19 cellular contexts compared by ENCODE assay signal in genomic region chr3:175176556-175176955, GRCh38.
A peak's percentile ranks its signal among the peaks of the same experiment; 100 is the strongest.
DNase-seq lines count a peak whose midpoint lies in the region; ATAC-seq, FAIRE-seq and TF ChIP-seq lines count a peak whose summit lies in the region.
"Had no signal": no experiment of that assay in that cellular context is flagged by ENCODE, and none has a peak within 500 bp of the region (broad histone marks: within the 10 kb centered on the region; RNA-seq: fewer than 3 reads in every experiment).

No MANE protein-coding gene starts in this region.

- H3K4me3 ChIP-seq in IMR-90 (ENCODE audit: insufficient read depth, low read depth, low read length) (no peak overlapping the region), H1 (ENCODE audit: extremely low read depth in 1 of 4, insufficient read depth in 2 of 4, low read depth in 3 of 4, low read length in 4 of 4) (no peak overlapping the region), neuronal stem cell (ENCODE audit: low read length in 2 of 2) (no peak overlapping the region)
- H3K4me3 ChIP-seq: BLaER1, HAP-1 had no signal

- H2AK5ac ChIP-seq in IMR-90 (ENCODE audit: low read depth, low read length), result no peak overlapping the region
- no peak overlapping the region for H2AK5ac ChIP-seq in H1 (ENCODE audit: low read depth, low read length)
- no peak overlapping the region for H2AK5ac ChIP-seq in neuronal stem cell (ENCODE audit: low read depth, low read length)

- no peak overlapping the region for H3K18ac ChIP-seq in IMR-90 (ENCODE audit: low read depth, low read length)
- no peak overlapping the region for H3K18ac ChIP-seq in H1 (ENCODE audit: extremely low read depth, low read length)
- H3K18ac ChIP-seq in neuronal stem cell (ENCODE audit: low read length), result no peak overlapping the region

- H2BK15ac ChIP-seq in IMR-90 (ENCODE audit: low read depth, low read length) (no peak overlapping the region), H1 (ENCODE audit: low read length) (no peak overlapping the region), neuronal stem cell (ENCODE audit: low read length) (no peak overlapping the region)

- no CpG with 5 or more reads among the region's 3 CpGs for WGBS in IMR-90 (ENCODE audit: extremely low coverage in 2 of 2, insufficient read length in 1 of 2), 2 experiments
- WGBS in H1 (ENCODE audit: extremely low coverage in 1 of 2, insufficient coverage in 1 of 2, insufficient read length in 1 of 2, insufficient replicate concordance in 2 of 2, low coverage in 1 of 2, low lambda C conversion rate in 2 of 2, missing lambda C conversion rate in 1 of 2), 2 experiments, result 84% methylated on average over 3 of the region's 3 CpGs; no CpG with 5 or more reads in 1 of the 2 experiments
- WGBS in neuronal stem cell (ENCODE audit: extremely low coverage in 2 of 2, insufficient read length in 2 of 2, insufficient replicate concordance in 1 of 2), 2 donors, result no CpG with 5 or more reads among the region's 3 CpGs

- H3K27me3 ChIP-seq in IMR-90 (ENCODE audit: control insufficient read depth, insufficient read depth, low read length) (no peaks in the 10 kb centered on the region), H1 (replicated peaks in 1 of 4; ENCODE audit: control insufficient read depth in 3 of 4, extremely low read depth in 1 of 4, insufficient read depth in 3 of 4, low read length in 3 of 4) (no peaks in the 10 kb centered on the region), neuronal stem cell (ENCODE audit: control insufficient read depth in 3 of 3, insufficient read depth in 3 of 3, low read depth in 1 of 3, low read length in 3 of 3) (no peaks in the 10 kb centered on the region)
- H3K27me3 ChIP-seq: BLaER1 had no signal

- H3K4ac ChIP-seq in IMR-90 (ENCODE audit: low read depth, low read length) (no peak overlapping the region), H1 (replicated peaks; ENCODE audit: insufficient read length, low read depth, low read length) (no peak overlapping the region), neuronal stem cell (ENCODE audit: low read length) (no peak overlapping the region)

- in situ Hi-C loops in IMR-90 (cut with MboI; ENCODE audit: low sequenced_read_pairs), result no loop called here

- H2BK12ac ChIP-seq in H1 (ENCODE audit: low read depth, low read length) (no peak overlapping the region), neuronal stem cell (ENCODE audit: low read length) (no peak overlapping the region)

- no peak overlapping the region for H3K23ac ChIP-seq in IMR-90 (ENCODE audit: low read depth, low read length)
- H3K23ac ChIP-seq in H1 (ENCODE audit: insufficient read length), result no peak overlapping the region
- H3K23ac ChIP-seq in neuronal stem cell (ENCODE audit: low read depth, low read length, poor library complexity), result no peak overlapping the region

- H3K79me1 ChIP-seq in IMR-90 (ENCODE audit: low read depth in 1 of 2, low read length in 2 of 2) (no peaks in the 10 kb centered on the region), H1 (ENCODE audit: low read depth, low read length) (no peaks in the 10 kb centered on the region), neuronal stem cell (ENCODE audit: low read depth, low read length) (no peaks in the 10 kb centered on the region)

- H3K9me3 ChIP-seq in IMR-90 (ENCODE audit: control insufficient read depth, insufficient read depth, low read length) (no peaks in the 10 kb centered on the region), H1 (ENCODE audit: insufficient read depth in 2 of 2, low read depth in 1 of 2, low read length in 1 of 2) (no peaks in the 10 kb centered on the region), neuronal stem cell (replicated peaks in 1 of 2; ENCODE audit: control insufficient read depth in 2 of 2, insufficient read depth in 1 of 2, low read depth in 1 of 2, low read length in 2 of 2) (no peaks in the 10 kb centered on the region)
- H3K9me3 ChIP-seq: BLaER1, Caco-2, HAP-1 had no signal

- H4K20me1 ChIP-seq in IMR-90 (ENCODE audit: insufficient read depth, low read length) (no peaks in the 10 kb centered on the region), H1 (replicated peaks in 1 of 2; ENCODE audit: control insufficient read depth in 1 of 2, insufficient read depth in 2 of 2, low read length in 2 of 2) (no peaks in the 10 kb centered on the region)
- H4K20me1 ChIP-seq: BLaER1 had no signal

- H2AFZ ChIP-seq in IMR-90 (replicated peaks; ENCODE audit: low read length, poor library complexity) (peak overlapping the region; percentile 37), H1 (ENCODE audit: low read length) (0 out of 2 replicates have a peak overlapping the region, but pooled peaks have one; percentile 0), neuronal stem cell (ENCODE audit: low read length) (peak overlapping the region; percentile 59)

- dilution Hi-C loops in IMR-90 (cut with HindIII; ENCODE audit: low sequenced_read_pairs, unreplicated experiment), result no loop called here

- H3K56ac ChIP-seq in IMR-90 (ENCODE audit: extremely low read depth, insufficient read depth, low read length) (no peak overlapping the region), H1 (replicated peaks; ENCODE audit: insufficient read length, low read depth, low read length) (no peak overlapping the region)

- POLR2A ChIA-PET in IMR-90 (lab: Charles Lee; ENCODE audit: unreplicated experiment) (no interaction called here), H1 (lab: Charles Lee; ENCODE audit: partially characterized antibody) (no interaction called here)

- FAIRE-seq in H1 (lab: Jason Lieb, UNC), result no peak
- FAIRE-seq: A204.1, G401.6, GM12892, H54 had no signal

- TF ChIP-seq CTCF in IMR-90 (conservative IDR thresholded peaks at IDR 0.05; ENCODE audit: low read depth, low read length) (no peak), H1 (IDR thresholded peaks at IDR 0.05; ENCODE audit: control extremely low read depth in 1 of 3, insufficient read depth in 1 of 3, low read depth in 1 of 3, low read length in 3 of 3) (no peak)

- no peak overlapping the region for H3K9ac ChIP-seq in IMR-90 (ENCODE audit: low read depth, low read length)
- no peak overlapping the region for H3K9ac ChIP-seq in H1 (replicated peaks in 1 of 4; ENCODE audit: extremely low read depth in 1 of 4, low read depth in 3 of 4, low read length in 3 of 4)
- no peak overlapping the region for H3K9ac ChIP-seq in neuronal stem cell (ENCODE audit: low read depth, low read length, poor library complexity)
- H3K9ac ChIP-seq: BLaER1 had no signal

- TF ChIP-seq EP300 in H1 (IDR thresholded peaks at IDR 0.05; ENCODE audit: borderline replicate concordance in 1 of 2, low read depth in 2 of 2, low read length in 2 of 2), result no peak

- H3K14ac ChIP-seq in IMR-90 (replicated peaks; ENCODE audit: low read depth, low read length) (peak overlapping the region; percentile 60; the same call in 1 of the 2 replicates), H1 (ENCODE audit: insufficient read length) (no peak overlapping the region), neuronal stem cell (ENCODE audit: low read length) (no peak overlapping the region)

- CTCF ChIA-PET in IMR-90 (lab: Yijun Ruan, JAX) (no interaction called here), H1 (lab: Charles Lee; ENCODE audit: partially characterized antibody) (no interaction called here)

- H3K27ac ChIP-seq in IMR-90 (ENCODE audit: insufficient read depth, low read length) (no peak overlapping the region), H1 (ENCODE audit: low read depth, low read length) (no peak overlapping the region), neuronal stem cell (replicated peaks; ENCODE audit: low read length) (no peak overlapping the region)
- H3K27ac ChIP-seq: BLaER1, C4-2B had no signal

- intact Hi-C loops in IMR-90 (cut with micrococcal nuclease), result no loop called here

- H3K36me3 ChIP-seq in IMR-90 (ENCODE audit: control insufficient read depth, insufficient read depth, low read length), result no peaks in the 10 kb centered on the region
- H3K36me3 ChIP-seq in H1 (ENCODE audit: control insufficient read depth in 2 of 4, insufficient read depth in 4 of 4, low read length in 3 of 4), result no peaks in the 10 kb centered on the region
- no peaks in the 10 kb centered on the region for H3K36me3 ChIP-seq in neuronal stem cell (replicated peaks in 1 of 2; ENCODE audit: control insufficient read depth in 2 of 2, insufficient read depth in 2 of 2, low read length in 2 of 2)
- H3K36me3 ChIP-seq: BLaER1, HAP-1 had no signal

- H4K5ac ChIP-seq in IMR-90 (ENCODE audit: low read depth, low read length), result no peak overlapping the region
- no peak overlapping the region for H4K5ac ChIP-seq in H1 (ENCODE audit: insufficient read length, low read depth, low read length)

- H2BK5ac ChIP-seq in IMR-90 (ENCODE audit: low read depth, low read length, poor library complexity, severe bottlenecking) (no peak overlapping the region), H1 (ENCODE audit: low read depth, low read length) (no peak overlapping the region), neuronal stem cell (ENCODE audit: low read length) (no peak overlapping the region)

- no peaks in the 10 kb centered on the region for H3K23me2 ChIP-seq in H1 (ENCODE audit: low read depth, low read length)

- H3K9me1 ChIP-seq in IMR-90 (ENCODE audit: insufficient read depth, low read length), result no peaks in the 10 kb centered on the region

- TF ChIP-seq POLR2A in IMR-90 (IDR thresholded peaks at IDR 0.05; ENCODE audit: low read depth, low read length), result no peak
- TF ChIP-seq POLR2A in H1 (IDR thresholded peaks at IDR 0.05; ENCODE audit: control extremely low read depth in 1 of 2, low read depth in 2 of 2, low read length in 2 of 2), result no peak

- H2BK20ac ChIP-seq in IMR-90 (ENCODE audit: low read depth, low read length) (no peak overlapping the region), H1 (ENCODE audit: low read length) (no peak overlapping the region)

- H3K4me1 ChIP-seq in IMR-90 (ENCODE audit: control insufficient read depth, insufficient read depth, low read length) (peaks cover 2% of the 10 kb centered on the region; the same call in 1 of the 2 replicates), H1 (replicated peaks in 1 of 4; ENCODE audit: control insufficient read depth in 3 of 4, insufficient read depth in 4 of 4, low read length in 3 of 4) (no peaks in the 10 kb centered on the region), neuronal stem cell (ENCODE audit: control insufficient read depth in 2 of 2, insufficient read depth in 1 of 2, low read depth in 1 of 2, low read length in 2 of 2) (peaks cover 0 to 6% of the 10 kb centered on the region in 2 donors)
- H3K4me1 ChIP-seq: BLaER1, Caco-2, HAP-1 had no signal

- TF ChIP-seq RAD21 in IMR-90 (IDR thresholded peaks at IDR 0.05; ENCODE audit: low read length) (no peak), H1 (IDR thresholded peaks at IDR 0.05 in 1 of 2, conservative IDR thresholded peaks at IDR 0.05 in 1 of 2; ENCODE audit: low read depth in 2 of 2, low read length in 2 of 2) (no peak)

- no TSS peak for BruUV-seq in IMR-90 (replicated peaks; lab: Mats Ljungman, UMichigan)

- H3K4me2 ChIP-seq in IMR-90 (ENCODE audit: low read depth, low read length) (no peak overlapping the region), H1 (ENCODE audit: insufficient read depth in 1 of 2, low read depth in 2 of 2, low read length in 2 of 2) (no peak overlapping the region), neuronal stem cell (ENCODE audit: insufficient read depth, low read length, poor library complexity, severe bottlenecking) (no peak overlapping the region)
- H3K4me2 ChIP-seq: BLaER1 had no signal

- no peak overlapping the region for H2AK9ac ChIP-seq in IMR-90 (replicated peaks; ENCODE audit: low read depth, low read length, poor library complexity)

- H4K8ac ChIP-seq in IMR-90 (ENCODE audit: low read depth in 2 of 2, low read length in 2 of 2) (no peak overlapping the region), H1 (ENCODE audit: extremely low read depth, insufficient read depth, low read length) (no peak overlapping the region), neuronal stem cell (ENCODE audit: low read depth, low read length) (no peak overlapping the region)

- H3K79me2 ChIP-seq in H1 (ENCODE audit: control insufficient read depth in 1 of 2, insufficient read depth in 2 of 2, low read length in 2 of 2), result no peaks in the 10 kb centered on the region

- no peak for ATAC-seq in IMR-90 (ENCODE audit: low read depth)
- no peak for ATAC-seq in HG03039 (IDR thresholded peaks at IDR 0.05; ENCODE audit: unreplicated experiment)
- ATAC-seq: CD8-positive, alpha-beta T cell had no signal

- H4K91ac ChIP-seq in IMR-90 (ENCODE audit: insufficient read depth, low read depth, low read length) (no peak overlapping the region), H1 (replicated peaks; ENCODE audit: insufficient read length, low read length) (no peak overlapping the region), neuronal stem cell (ENCODE audit: low read depth, low read length, poor library complexity) (no peak overlapping the region)

- DNase-seq in IMR-90, result no peak
- DNase-seq in H1 (ENCODE audit: low read depth in 1 of 2, low spot score in 2 of 2), result no peak
- no peak for DNase-seq in neuronal stem cell (ENCODE audit: low spot score)
- DNase-seq in NCI-H345 (lab: John Stamatoyannopoulos, UW), result no peak
- no peak for DNase-seq in NCI-H2227 treated with DMSO at 0.1 percent for 48 hours (lab: John Stamatoyannopoulos, UW)
- DNase-seq: Caco-2; CD4-positive, CD25-positive, alpha-beta regulatory T cell; CD8-positive, alpha-beta T cell; DMS153; DND-41; HFFc6 had no signal

- H2BK120ac ChIP-seq in IMR-90 (ENCODE audit: low read depth, low read length) (no peak overlapping the region), H1 (replicated peaks; ENCODE audit: low read depth, low read length) (no peak overlapping the region), neuronal stem cell (ENCODE audit: low read depth, low read length) (no peak overlapping the region)

Comparison
In these comparisons a context has a peak if more than half of its experiments do, and no peak if none do; other contexts are left out.
1. H2AFZ ChIP-seq: peak in every context shown above with its lines; median percentile 59 in neuronal stem cell; 37 in IMR-90; 0 in H1.